9 cellular contexts compared by ENCODE assay signal in the genomic region with DNA sequence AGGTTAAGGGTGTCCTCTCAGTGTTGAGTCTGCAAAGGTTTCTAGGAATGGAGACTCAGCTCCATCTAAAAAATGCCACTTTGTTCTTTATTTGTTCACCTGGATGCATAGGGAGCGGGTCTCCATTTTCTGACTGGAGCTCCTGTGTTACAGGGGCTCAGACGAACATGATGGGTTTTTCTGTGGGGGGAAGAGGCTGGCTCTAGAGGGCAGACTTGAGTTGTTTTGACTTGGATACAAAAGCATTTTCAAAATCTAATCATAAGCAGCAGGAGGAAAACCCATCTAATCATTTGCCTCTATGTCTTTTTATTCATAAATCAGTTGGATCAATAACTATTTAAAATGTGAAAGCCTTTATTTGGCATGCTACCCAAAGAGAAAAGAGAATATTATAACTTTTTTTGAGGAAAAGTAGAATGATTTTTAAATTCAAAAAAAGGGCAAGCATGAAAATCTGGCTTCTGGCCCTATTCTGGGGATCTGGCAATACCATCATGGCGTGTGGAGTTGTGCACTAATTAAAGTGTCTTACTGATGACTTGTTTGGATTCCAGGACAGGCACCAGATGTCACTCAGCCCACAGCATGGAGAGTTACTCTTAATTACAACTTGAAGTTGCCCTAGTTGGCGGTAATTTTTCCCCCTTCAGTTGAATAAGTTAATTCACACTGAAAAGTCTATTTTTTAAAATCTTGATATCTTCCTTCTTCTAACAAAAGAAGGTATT.
DNase-seq lines count a peak whose midpoint lies in the region; ATAC-seq and FAIRE-seq lines count a peak whose summit lies in the region.
"Had no signal": no experiment of that assay in that cellular context is flagged by ENCODE, and none has a peak within 500 bp of the region (broad histone marks: within the 10 kb centered on the region; RNA-seq: fewer than 3 reads in every experiment).

No MANE protein-coding gene starts in this region.

- H3K27me3 ChIP-seq in small intestine (ENCODE audit: control insufficient read depth in 2 of 2, insufficient read depth in 2 of 2, low read length in 2 of 2) = no peaks in the 10 kb centered on the region
- H3K27me3 ChIP-seq: BLaER1 treated with 17β-estradiol and CSF1 and Interleukin-3, amounts not matched to agents 10 nM and 100 nM had no signal

- H3K9me3 ChIP-seq in small intestine (ENCODE audit: control insufficient read depth, low read depth) = no peaks in the 10 kb centered on the region
- H3K9me3 ChIP-seq: BLaER1 treated with 17β-estradiol and CSF1 and Interleukin-3, amounts not matched to agents 10 nM and 100 nM had no signal

- WGBS in small intestine, 3 donors = 50 to 64% (median 60%) methylated on average over 4 of the region's 4 CpGs

- ATAC-seq in GM21447 (IDR thresholded peaks at IDR 0.05; ENCODE audit: unreplicated experiment) (no peak), esophagus mucosa (no peak)

- no peak overlapping the region for H3K4me3 ChIP-seq in small intestine (ENCODE audit: low read depth in 1 of 2, low read length in 2 of 2)
- H3K4me3 ChIP-seq: BLaER1 treated with 17β-estradiol and CSF1 and Interleukin-3, amounts not matched to agents 10 nM and 100 nM had no signal

- no peaks in the 10 kb centered on the region for H3K36me3 ChIP-seq in small intestine (ENCODE audit: control insufficient read depth in 2 of 2, insufficient read depth in 2 of 2, low read length in 2 of 2)
- H3K36me3 ChIP-seq: BLaER1 treated with 17β-estradiol and CSF1 and Interleukin-3, amounts not matched to agents 10 nM and 100 nM had no signal

- H3K27ac ChIP-seq in epithelial cell of prostate = peak overlapping the region; percentile 37
- no peak overlapping the region for H3K27ac ChIP-seq in small intestine (ENCODE audit: low read depth in 1 of 2, low read length in 1 of 2)
- H3K27ac ChIP-seq: BLaER1 treated with 17β-estradiol and CSF1 and Interleukin-3, amounts not matched to agents 10 nM and 100 nM had no signal

- DNase-seq in NCI-H510A treated with DMSO at 0.1 percent for 48 hours (lab: John Stamatoyannopoulos, UW) (peak; percentile 37), NCI-H510A (lab: John Stamatoyannopoulos, UW) (no peak), NCI-H446 treated with DMSO at 0.1 percent for 48 hours (lab: John Stamatoyannopoulos, UW) (peak; percentile 56), epithelial cell of prostate (ENCODE audit: low read depth, low spot score) (no peak), small intestine (peak; percentile 48), OCI-M2 (lab: John Stamatoyannopoulos, UW; ENCODE audit: unreplicated experiment) (no peak)

- FAIRE-seq in small intestine (lab: Jason Lieb, UNC) = no peak

- no peaks in the 10 kb centered on the region for H3K4me1 ChIP-seq in small intestine (ENCODE audit: control insufficient read depth in 2 of 2, insufficient read depth in 1 of 2, low read depth in 1 of 2, low read length in 1 of 2)

Comparison
In these comparisons a context has a peak if more than half of its experiments do, and no peak if none do; other contexts are left out.
1. DNase-seq: peak in NCI-H510A treated with DMSO at 0.1 percent for 48 hours (single experiment), NCI-H446 treated with DMSO at 0.1 percent for 48 hours (single experiment) and small intestine (single experiment); none in NCI-H510A (single experiment), epithelial cell of prostate (single experiment) and OCI-M2 (single experiment).